ENCODE assay signal across 20 cellular contexts in genomic region chr17:45264430-45264829, GRCh38. TPM values are rescaled to one million over a fixed set of nuclear protein-coding genes. Genes with fewer than 3 reads are reported as not detected.
A peak's percentile ranks its signal among the peaks of the same experiment; 100 is the strongest.
DNase-seq lines count a peak whose midpoint lies in the region; ATAC-seq and TF ChIP-seq lines count a peak whose summit lies in the region.
"Had no signal": no experiment of that assay in that cellular context is flagged by ENCODE, and none has a peak within 500 bp of the region (broad histone marks: within the 10 kb centered on the region; RNA-seq: fewer than 3 reads in every experiment).

No MANE protein-coding gene starts in this region.

- H3K4me3 ChIP-seq in neuronal stem cell (ENCODE audit: low read length in 2 of 2): peak overlapping the region in 1 of 2 donors; percentile 28
- H3K4me3 ChIP-seq in upper lobe of right lung: no peak overlapping the region
- H3K4me3 ChIP-seq: PC-9 had no signal

- H3K27me3 Mint-ChIP-seq in activated naive CD4-positive, alpha-beta T cell treated with anti-CD3 and anti-CD28 coated beads for 36 hours (ENCODE audit: low read depth): no peaks in the 10 kb centered on the region
- no peaks in the 10 kb centered on the region for H3K27me3 Mint-ChIP-seq in activated naive CD4-positive, alpha-beta T cell treated with anti-CD3 and anti-CD28 coated beads, Interleukin-2, amount 10 ng/mL, durations not matched to agents 7 days and 5 days

- H3K4ac ChIP-seq in neuronal stem cell (ENCODE audit: low read length): no peak overlapping the region

- H3K36me3 ChIP-seq in neuronal stem cell (replicated peaks in 1 of 2; ENCODE audit: control insufficient read depth in 2 of 2, insufficient read depth in 2 of 2, low read length in 2 of 2): peaks cover 40 to 70% of the 10 kb centered on the region in 2 donors
- H3K36me3 ChIP-seq in upper lobe of right lung: peaks cover 57% of the 10 kb centered on the region

- H3K18ac ChIP-seq in neuronal stem cell (ENCODE audit: low read length): no peak overlapping the region

- H3K79me1 ChIP-seq in neuronal stem cell (ENCODE audit: low read depth, low read length): peaks cover 4% of the 10 kb centered on the region

- TF ChIP-seq CTCF in VCaP (conservative IDR thresholded peaks at IDR 0.05) (no peak), upper lobe of right lung (IDR thresholded peaks at IDR 0.05) (no peak)

- H3K4me1 ChIP-seq in neuronal stem cell (ENCODE audit: control insufficient read depth in 2 of 2, insufficient read depth in 1 of 2, low read depth in 1 of 2, low read length in 2 of 2) (peaks cover 0 to 12% of the 10 kb centered on the region in 2 donors), upper lobe of right lung (peaks cover 14% of the 10 kb centered on the region)

- peak overlapping the region; percentile 40 for H3K23ac ChIP-seq in neuronal stem cell (ENCODE audit: low read depth, low read length, poor library complexity)

- H3K36me3 Mint-ChIP-seq in activated naive CD4-positive, alpha-beta T cell treated with anti-CD3 and anti-CD28 coated beads for 36 hours (ENCODE audit: low read depth): peaks cover 26% of the 10 kb centered on the region
- peaks cover 37% of the 10 kb centered on the region for H3K36me3 Mint-ChIP-seq in activated naive CD4-positive, alpha-beta T cell treated with anti-CD3 and anti-CD28 coated beads, Interleukin-2, amount 10 ng/mL, durations not matched to agents 7 days and 5 days

- H3K4me1 Mint-ChIP-seq in activated naive CD4-positive, alpha-beta T cell treated with anti-CD3 and anti-CD28 coated beads for 36 hours (ENCODE audit: low read depth): peaks cover 19% of the 10 kb centered on the region
- peaks cover 27% of the 10 kb centered on the region for H3K4me1 Mint-ChIP-seq in activated naive CD4-positive, alpha-beta T cell treated with anti-CD3 and anti-CD28 coated beads, Interleukin-2, amount 10 ng/mL, durations not matched to agents 7 days and 5 days

- ATAC-seq in upper lobe of right lung (no peak), GM19455 (IDR thresholded peaks at IDR 0.05; ENCODE audit: unreplicated experiment) (no peak)
- ATAC-seq: SK-N-SH treated with all-trans-retinoic acid at 6 μM for 48 hours had no signal

- H3K4me2 ChIP-seq in neuronal stem cell (ENCODE audit: insufficient read depth, low read length, poor library complexity, severe bottlenecking): no peak overlapping the region
- H3K4me2 ChIP-seq: PC-9 had no signal

- H3K27ac ChIP-seq in VCaP (peak overlapping the region; percentile 96; the same call in 1 of the 2 replicates), neuronal stem cell (replicated peaks; ENCODE audit: low read length) (no peak overlapping the region), upper lobe of right lung (no peak overlapping the region)
- H3K27ac ChIP-seq: PC-9 had no signal

- no peak overlapping the region for H3K9ac ChIP-seq in neuronal stem cell (ENCODE audit: low read depth, low read length, poor library complexity)

- H2AFZ ChIP-seq in neuronal stem cell (ENCODE audit: low read length): no peak overlapping the region
- H2AFZ ChIP-seq: PC-9 had no signal

- DNase-seq in activated naive CD4-positive, alpha-beta T cell treated with anti-CD3 and anti-CD28 coated beads for 36 hours: no peak
- DNase-seq in activated naive CD4-positive, alpha-beta T cell treated with anti-CD3 and anti-CD28 coated beads, Interleukin-2, amount 10 ng/mL, durations not matched to agents 7 days and 5 days: no peak
- DNase-seq in neuronal stem cell (ENCODE audit: low spot score) (no peak), upper lobe of right lung (peak; percentile 62), NCI-H446 treated with DMSO at 0.1 percent for 48 hours (lab: John Stamatoyannopoulos, UW) (no peak), NCI-H2227 (lab: John Stamatoyannopoulos, UW; ENCODE audit: unreplicated experiment) (no peak)
- DNase-seq: DMS53, GDM1, GOT3, HCEC 1CT, Kasumi-1, NCI-H1694 treated with DMSO at 0.1 percent for 48 hours, NCI-H2081 treated with DMSO at 0.1 percent for 48 hours, NCI-H510A, NCI-H748 treated with DMSO at 0.1 percent for 48 hours, PC-9 had no signal

- no peak overlapping the region for H4K8ac ChIP-seq in neuronal stem cell (ENCODE audit: low read depth, low read length)

- H3K9me3 ChIP-seq in neuronal stem cell (replicated peaks in 1 of 2; ENCODE audit: control insufficient read depth in 2 of 2, insufficient read depth in 1 of 2, low read depth in 1 of 2, low read length in 2 of 2) (no peaks in the 10 kb centered on the region), upper lobe of right lung (no peaks in the 10 kb centered on the region)

- H3K9me3 Mint-ChIP-seq in activated naive CD4-positive, alpha-beta T cell treated with anti-CD3 and anti-CD28 coated beads for 36 hours: no peaks in the 10 kb centered on the region
- no peaks in the 10 kb centered on the region for H3K9me3 Mint-ChIP-seq in activated naive CD4-positive, alpha-beta T cell treated with anti-CD3 and anti-CD28 coated beads, Interleukin-2, amount 10 ng/mL, durations not matched to agents 7 days and 5 days

- no peak overlapping the region for H4K91ac ChIP-seq in neuronal stem cell (ENCODE audit: low read depth, low read length, poor library complexity)

- CTCF ChIA-PET in activated naive CD4-positive, alpha-beta T cell treated with anti-CD3 and anti-CD28 coated beads for 36 hours (lab: Charles Lee): interaction anchor here (1.1 kb wide), 1 partner anchor 46 kb away, joined by 3 read pairs; no protein-coding TSS in a partner anchor
- CTCF ChIA-PET in activated naive CD4-positive, alpha-beta T cell treated with anti-CD3 and anti-CD28 coated beads, Interleukin-2, amount 10 ng/mL, durations not matched to agents 7 days and 5 days (lab: Charles Lee): interaction anchor here (0.9 to 5.6 kb wide), 3 partner anchors 9 to 45 kb away, joined by 3 to 39 read pairs (median 3); no protein-coding TSS in a partner anchor

- intact Hi-C loops in activated naive CD4-positive, alpha-beta T cell treated with anti-CD3 and anti-CD28 coated beads for 36 hours (cut with micrococcal nuclease): no loop called here
- intact Hi-C loops in upper lobe of right lung (cut with DNase I): no loop called here

- no peak overlapping the region for H3K14ac ChIP-seq in neuronal stem cell (ENCODE audit: low read length)

- no peak overlapping the region for H2BK5ac ChIP-seq in neuronal stem cell (ENCODE audit: low read length)

- H2AK5ac ChIP-seq in neuronal stem cell (ENCODE audit: low read depth, low read length): no peak overlapping the region

- H3K27me3 ChIP-seq in neuronal stem cell (ENCODE audit: control insufficient read depth in 3 of 3, insufficient read depth in 3 of 3, low read depth in 1 of 3, low read length in 3 of 3) (peaks cover 0 to 2% (median 0%) of the 10 kb centered on the region in 3 experiments), upper lobe of right lung (no peaks in the 10 kb centered on the region)

- H3K27ac Mint-ChIP-seq in activated naive CD4-positive, alpha-beta T cell treated with anti-CD3 and anti-CD28 coated beads for 36 hours: peak overlapping the region; percentile 18
- H3K27ac Mint-ChIP-seq in activated naive CD4-positive, alpha-beta T cell treated with anti-CD3 and anti-CD28 coated beads, Interleukin-2, amount 10 ng/mL, durations not matched to agents 7 days and 5 days: no peak overlapping the region

- H2BK15ac ChIP-seq in neuronal stem cell (ENCODE audit: low read length): no peak overlapping the region

- no peak overlapping the region for H3K4me3 Mint-ChIP-seq in activated naive CD4-positive, alpha-beta T cell treated with anti-CD3 and anti-CD28 coated beads for 36 hours
- no peak overlapping the region for H3K4me3 Mint-ChIP-seq in activated naive CD4-positive, alpha-beta T cell treated with anti-CD3 and anti-CD28 coated beads, Interleukin-2, amount 10 ng/mL, durations not matched to agents 7 days and 5 days

- H2BK12ac ChIP-seq in neuronal stem cell (ENCODE audit: low read length): peak overlapping the region; percentile 50

- no CpG with 5 or more reads among the region's 14 CpGs for WGBS in neuronal stem cell (ENCODE audit: extremely low coverage in 2 of 2, insufficient read length in 2 of 2, insufficient replicate concordance in 1 of 2), 2 donors

- H2BK120ac ChIP-seq in neuronal stem cell (ENCODE audit: low read depth, low read length): no peak overlapping the region

RNA-seq across cellular contexts. Expression of gene SPATA32, which starts 2.5 kb away (rescaled TPM):
- under 1 TPM in 1 of 2 experiments, not detected in 1; 0.12 TPM for total RNA-seq in activated naive CD4-positive, alpha-beta T cell treated with anti-CD3 and anti-CD28 coated beads for 36 hours
- 0.04 TPM for polyA plus RNA-seq in neuronal stem cell (2013, experiment 1 of 2)
- 0.01 TPM for polyA plus RNA-seq in neuronal stem cell (2013, experiment 2 of 2)
- total RNA-seq in upper lobe of right lung: not detected
- total RNA-seq: MCF 10A had no signal

RNA-seq across cellular contexts. Expression of gene FMNL1, which starts 42.7 kb away (rescaled TPM):
- total RNA-seq in activated naive CD4-positive, alpha-beta T cell treated with anti-CD3 and anti-CD28 coated beads for 36 hours: 100 to 1,000 TPM; 228 to 242 TPM
- 2.8 TPM for polyA plus RNA-seq in neuronal stem cell (2013, experiment 1 of 2)
- 2.9 TPM for polyA plus RNA-seq in neuronal stem cell (2013, experiment 2 of 2)
- 62.3 TPM for total RNA-seq in upper lobe of right lung

RNA-seq across cellular contexts. Expression of gene MAP3K14, which starts 52.4 kb away (rescaled TPM):
- 10 to 100 TPM; 45.5 to 52.0 TPM for total RNA-seq in activated naive CD4-positive, alpha-beta T cell treated with anti-CD3 and anti-CD28 coated beads for 36 hours
- 3.2 TPM for polyA plus RNA-seq in neuronal stem cell (2013, experiment 1 of 2)
- 3.2 TPM for polyA plus RNA-seq in neuronal stem cell (2013, experiment 2 of 2)
- 9.9 TPM for total RNA-seq in upper lobe of right lung
